Comparison of ENCODE assay signal across 16 cellular contexts in the genomic region with DNA sequence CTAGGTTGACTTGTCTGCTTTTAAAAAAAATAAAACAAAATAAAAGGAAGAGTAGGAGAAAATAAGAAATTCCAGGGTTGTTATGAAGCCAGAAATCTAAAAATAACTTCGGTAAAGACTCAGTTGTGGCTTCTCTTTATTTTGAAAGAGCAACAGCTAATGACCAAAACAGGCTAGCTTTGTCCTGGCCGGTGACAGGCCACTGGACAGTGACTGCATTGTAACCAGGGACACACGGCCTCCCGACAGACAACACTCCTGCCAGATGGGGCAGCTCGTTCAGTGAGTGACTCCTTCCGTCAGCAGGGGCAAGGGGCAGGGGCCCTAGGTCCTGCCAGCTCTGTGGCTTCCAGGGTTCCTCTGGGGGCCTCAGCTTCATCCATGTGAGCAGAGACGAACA.
DNase-seq lines count a peak whose midpoint lies in the region; ATAC-seq and TF ChIP-seq lines count a peak whose summit lies in the region.
"Had no signal": no experiment of that assay in that cellular context is flagged by ENCODE, and none has a peak within 500 bp of the region (broad histone marks: within the 10 kb centered on the region; RNA-seq: fewer than 3 reads in every experiment).

No MANE protein-coding gene starts in this region.

- DNase-seq in AG20443 (ENCODE audit: low spot score): peak; percentile 78
- peak; percentile 57 for DNase-seq in M059J (ENCODE audit: low read depth)
- peak; percentile 74 for DNase-seq in medulla oblongata (ENCODE audit: extremely low spot score)
- peak; percentile 48 for DNase-seq in renal cortical epithelial cell (ENCODE audit: low read depth)
- no peak for DNase-seq in cerebellar nuclear complex (lab: John Stamatoyannopoulos, UW)
- DNase-seq in NCI-H2107 treated with DMSO at 0.1 percent for 48 hours (lab: John Stamatoyannopoulos, UW; ENCODE audit: unreplicated experiment): no peak
- DNase-seq: activated naive CD4-positive, alpha-beta T cell treated with anti-CD3 and anti-CD28 coated beads, Interleukin-2, amount 50 U/mL, for 16 hours; activated T-cell treated with anti-CD3 and anti-CD28 coated beads, Interleukin-2, amount 50 U/mL, for 4 hours; effector memory CD4-positive, alpha-beta T cell; natural killer cell; NCI-H1436; NCI-H748 treated with DMSO at 0.1 percent for 48 hours; SIG-M5; T-helper 17 cell had no signal

- ATAC-seq in HG02884 (IDR thresholded peaks at IDR 0.05; ENCODE audit: unreplicated experiment) (no peak), GM18505 (IDR thresholded peaks at IDR 0.05; ENCODE audit: unreplicated experiment) (no peak)
- ATAC-seq: activated T-cell treated with anti-CD3 and anti-CD28 coated beads, Interleukin-2, amount 50 U/mL, for 4 hours; natural killer cell; T-helper 17 cell had no signal

- no peak for TF ChIP-seq POLR2A in GM18505 (IDR thresholded peaks at IDR 0.05; ENCODE audit: borderline replicate concordance, extremely low read depth, insufficient read depth, insufficient read length)

Comparison
In these comparisons a context has a peak if more than half of its experiments do, and no peak if none do; other contexts are left out.
1. DNase-seq: peak in AG20443 (single experiment), M059J (single experiment), medulla oblongata (single experiment) and renal cortical epithelial cell (single experiment); none in cerebellar nuclear complex (0 of 2) and NCI-H2107 treated with DMSO at 0.1 percent for 48 hours (single experiment).